Comparison of ENCODE assay signal across 7 cellular contexts in genomic region chr14:103576371-103577024, GRCh38. TPM values are rescaled to one million over a fixed set of nuclear protein-coding genes. Genes with fewer than 3 reads are reported as not detected.
A peak's percentile ranks its signal among the peaks of the same experiment; 100 is the strongest.
DNase-seq lines count a peak whose midpoint lies in the region; ATAC-seq and TF ChIP-seq lines count a peak whose summit lies in the region.

No MANE protein-coding gene starts in this region.

- no peak for TF ChIP-seq EP300 in gastroesophageal sphincter (IDR thresholded peaks at IDR 0.05)

- H3K27me3 Mint-ChIP-seq in natural killer cell treated with Interleukin-12 subunit alpha and Interleukin-12 subunit beta and Interleukin-15 and Interleukin-18, amount 100 ng/mL, for 72 hours = no peaks in the 10 kb centered on the region

- H3K36me3 Mint-ChIP-seq in natural killer cell treated with Interleukin-12 subunit alpha and Interleukin-12 subunit beta and Interleukin-15 and Interleukin-18, amount 100 ng/mL, for 72 hours = peaks cover 13% of the 10 kb centered on the region

- TF ChIP-seq CTCF in gastroesophageal sphincter (IDR thresholded peaks at IDR 0.05) (no peak), omental fat pad (IDR thresholded peaks at IDR 0.05) (no peak), GM13977 (IDR thresholded peaks at IDR 0.05; ENCODE audit: extremely low read depth, insufficient read depth, missing control alignments) (no peak)

- no peaks in the 10 kb centered on the region for H3K9me3 Mint-ChIP-seq in natural killer cell treated with Interleukin-12 subunit alpha and Interleukin-12 subunit beta and Interleukin-15 and Interleukin-18, amount 100 ng/mL, for 72 hours

- no peak overlapping the region for H3K4me3 ChIP-seq in gastroesophageal sphincter

- H3K27ac Mint-ChIP-seq in natural killer cell treated with Interleukin-12 subunit alpha and Interleukin-12 subunit beta and Interleukin-15 and Interleukin-18, amount 100 ng/mL, for 72 hours = no peak overlapping the region

- WGBS in gastroesophageal sphincter (ENCODE audit: low coverage in 1 of 2), 2 donors = 11% methylated on average over 6 of the region's 9 CpGs; no CpG with 5 or more reads in 1 of the 2 donors

- in situ Hi-C loops in GM13977 (cut with MboI; ENCODE audit: low pct_unique_long_range_greater_than_20kb, low sequenced_read_pairs, unreplicated experiment) = no loop called here

- peaks cover 0 to 68% of the 10 kb centered on the region in 2 donors for H3K36me3 ChIP-seq in gastroesophageal sphincter

- no peak overlapping the region for H3K4me3 Mint-ChIP-seq in natural killer cell treated with Interleukin-12 subunit alpha and Interleukin-12 subunit beta and Interleukin-15 and Interleukin-18, amount 100 ng/mL, for 72 hours

- H3K9me3 ChIP-seq in gastroesophageal sphincter = no peaks in the 10 kb centered on the region

- H3K27ac ChIP-seq in gastroesophageal sphincter = peak overlapping the region; percentile 49 to 85 (median 77)

- ATAC-seq in gastroesophageal sphincter (peak; percentile 97), omental fat pad (ENCODE audit: low FRiP score) (peak; percentile 96)
- ATAC-seq in natural killer cell treated with Interleukin-12 subunit alpha and Interleukin-12 subunit beta and Interleukin-15 and Interleukin-18, amount 100 ng/mL, for 72 hours = no peak

- peaks cover 0 to 56% (median 18%) of the 10 kb centered on the region in 3 donors for H3K4me1 ChIP-seq in gastroesophageal sphincter

- peaks cover 0 to 5% of the 10 kb centered on the region in 2 donors for H3K4me1 Mint-ChIP-seq in natural killer cell treated with Interleukin-12 subunit alpha and Interleukin-12 subunit beta and Interleukin-15 and Interleukin-18, amount 100 ng/mL, for 72 hours (ENCODE audit: low read depth in 2 of 2)

- TF ChIP-seq POLR2A in gastroesophageal sphincter (IDR thresholded peaks at IDR 0.05) = no peak

- DNase-seq in HK-2 (ENCODE audit: unreplicated experiment) (peak; percentile 77), T1000 (lab: John Stamatoyannopoulos, UW) (peak; percentile 76), omental fat pad (ENCODE audit: low spot score) (peak; percentile 58), GM13977 (ENCODE audit: low spot score) (no peak), middle frontal gyrus (ENCODE audit: extremely low spot score, low spot score) (no peak)
- no peak for DNase-seq in natural killer cell treated with Interleukin-12 subunit alpha and Interleukin-12 subunit beta and Interleukin-15 and Interleukin-18, amount 100 ng/mL, for 72 hours (ENCODE audit: low spot score)

- H3K27me3 ChIP-seq in gastroesophageal sphincter = no peaks in the 10 kb centered on the region

RNA-seq across cellular contexts. Expression of gene COA8, which starts 13.7 kb away (rescaled TPM):
- total RNA-seq in gastroesophageal sphincter (10 to 100 TPM; 25.8 to 41.4 (median 28.4) TPM), omental fat pad (10 to 100 TPM; 15.3 to 61.5 (median 27.5) TPM)
- 10 to 100 TPM; 35.8 to 38.3 TPM for total RNA-seq in natural killer cell treated with Interleukin-12 subunit alpha and Interleukin-12 subunit beta and Interleukin-15 and Interleukin-18, amount 100 ng/mL, for 72 hours

RNA-seq across cellular contexts. Expression of gene BAG5, which starts 14.0 kb away (rescaled TPM):
- total RNA-seq in gastroesophageal sphincter = 10 to 100 TPM; 31.1 to 41.3 (median 38.5) TPM
- 10 to 100 TPM; 29.2 to 51.2 (median 42.9) TPM for total RNA-seq in omental fat pad
- total RNA-seq in natural killer cell treated with Interleukin-12 subunit alpha and Interleukin-12 subunit beta and Interleukin-15 and Interleukin-18, amount 100 ng/mL, for 72 hours = 10 to 100 TPM; 27.4 to 29.6 TPM

RNA-seq across cellular contexts. Expression of gene TRMT61A, which starts 47.5 kb away (rescaled TPM):
- total RNA-seq in gastroesophageal sphincter (10 to 100 TPM; 22.5 to 45.2 (median 30.9) TPM), omental fat pad (10 to 100 TPM; 12.4 to 36.0 (median 15.1) TPM)
- 10 to 100 TPM; 13.2 to 29.7 TPM for total RNA-seq in natural killer cell treated with Interleukin-12 subunit alpha and Interleukin-12 subunit beta and Interleukin-15 and Interleukin-18, amount 100 ng/mL, for 72 hours

RNA-seq across cellular contexts. Expression of gene KLC1, which starts 52.5 kb away (rescaled TPM):
- total RNA-seq in gastroesophageal sphincter = 100 to 1,000 TPM; 275 to 390 (median 339) TPM
- total RNA-seq in omental fat pad = 100 to 1,000 TPM; 195 to 349 (median 289) TPM
- 100 to 1,000 TPM; 150 to 189 TPM for total RNA-seq in natural killer cell treated with Interleukin-12 subunit alpha and Interleukin-12 subunit beta and Interleukin-15 and Interleukin-18, amount 100 ng/mL, for 72 hours

RNA-seq across cellular contexts. Expression of gene CKB, which starts 53.9 kb away (rescaled TPM):
- total RNA-seq in gastroesophageal sphincter (1,000 to 10,000 TPM in 2 of 4 donors, 100 to 1,000 TPM in 2; 453 to 1,624 (median 922) TPM), omental fat pad (100 to 1,000 TPM; 173 to 275 (median 217) TPM)
- 1 to 10 TPM; 3.0 to 4.6 TPM for total RNA-seq in natural killer cell treated with Interleukin-12 subunit alpha and Interleukin-12 subunit beta and Interleukin-15 and Interleukin-18, amount 100 ng/mL, for 72 hours

Comparison
In these comparisons a context has a peak if more than half of its experiments do, and no peak if none do; other contexts are left out.
1. DNase-seq: peak in HK-2 (single experiment), T1000 (single experiment) and omental fat pad (single experiment); none in GM13977 (single experiment), middle frontal gyrus (single experiment) and natural killer cell treated with Interleukin-12 subunit alpha and Interleukin-12 subunit beta and Interleukin-15 and Interleukin-18, amount 100 ng/mL, for 72 hours (single experiment).
2. ATAC-seq: peak in gastroesophageal sphincter (single experiment) and omental fat pad (single experiment); none in natural killer cell treated with Interleukin-12 subunit alpha and Interleukin-12 subunit beta and Interleukin-15 and Interleukin-18, amount 100 ng/mL, for 72 hours (0 of 2).